In the genomic region with DNA sequence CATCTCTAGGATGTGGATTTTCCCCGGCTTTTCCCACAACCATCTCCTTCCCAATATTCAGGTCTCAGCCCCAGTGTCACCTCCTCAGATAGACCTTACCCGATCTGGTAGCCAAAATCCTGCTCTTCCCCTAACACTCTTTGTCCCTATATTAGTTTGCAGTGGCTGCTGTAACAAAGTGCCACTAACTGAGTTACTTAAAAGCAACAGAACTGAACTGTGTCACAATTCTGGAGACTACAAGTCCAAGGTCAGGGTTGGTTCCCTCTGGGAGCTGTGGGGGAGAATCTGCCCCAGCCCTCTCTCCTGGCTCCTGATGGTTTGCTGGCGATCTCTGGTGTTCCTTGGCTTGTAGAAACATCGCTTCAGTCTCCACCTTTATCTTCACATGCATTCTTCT, we compare ENCODE assay signal across 1 cellular context.
TF ChIP-seq lines count a peak whose summit lies in the region.

No MANE protein-coding gene starts in this region.

TF ChIP-seq in IMR-90, 13 proteins besides CTCF, POLR2A, EP300 and RAD21:
- no peak for TF ChIP-seq MAZ (IDR thresholded peaks at IDR 0.05; ENCODE audit: borderline replicate concordance, low read depth, low read length)
- TF ChIP-seq RFX5 (IDR thresholded peaks at IDR 0.05; ENCODE audit: low read depth, low read length): no peak
- no peak for TF ChIP-seq BHLHE40 (IDR thresholded peaks at IDR 0.05; ENCODE audit: low read depth, low read length)
TF ChIP-seq in IMR-90: peak in this region for 0.
